13 cellular contexts compared by ENCODE assay signal in the genomic region with DNA sequence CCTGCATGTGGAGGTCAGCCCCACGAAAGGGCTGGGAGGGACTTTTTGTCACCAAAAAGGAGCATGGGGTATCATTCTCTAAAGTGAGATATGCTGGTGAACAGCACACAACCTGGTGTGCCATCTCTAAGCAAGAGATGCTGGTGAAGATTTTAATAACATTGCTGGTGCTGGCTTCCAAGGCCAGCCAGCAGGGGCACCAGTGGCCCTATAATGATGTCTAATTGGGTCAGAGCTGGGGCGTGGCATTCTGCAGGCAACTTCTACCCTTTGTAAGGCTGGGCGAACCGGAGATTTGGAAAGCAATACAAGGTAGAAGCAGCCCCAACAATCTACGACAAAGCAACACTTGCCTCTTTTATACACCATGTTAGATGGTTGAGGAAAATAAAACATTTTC. TPM values are rescaled to one million over a fixed set of nuclear protein-coding genes. Genes with fewer than 3 reads are reported as not detected.
DNase-seq lines count a peak whose midpoint lies in the region; ATAC-seq and TF ChIP-seq lines count a peak whose summit lies in the region.
"Had no signal": no experiment of that assay in that cellular context is flagged by ENCODE, and none has a peak within 500 bp of the region (broad histone marks: within the 10 kb centered on the region; RNA-seq: fewer than 3 reads in every experiment).

No MANE protein-coding gene starts in this region.

- no peaks in the 10 kb centered on the region for H3K27me3 ChIP-seq in gastrocnemius medialis
- H3K27me3 ChIP-seq: BLaER1 had no signal

- intact Hi-C loops in gastrocnemius medialis (cut with DNase I; ENCODE audit: low total_unique reads), result no loop called here

- H3K27ac ChIP-seq in gastrocnemius medialis, result no peak overlapping the region
- H3K27ac ChIP-seq: BLaER1 had no signal

- TF ChIP-seq POLR2A in NB4 (IDR thresholded peaks at IDR 0.05; ENCODE audit: extremely low read depth, insufficient read length) (no peak), gastrocnemius medialis (IDR thresholded peaks at IDR 0.05) (no peak)

- peak; percentile 19 for DNase-seq in stimulated activated CD4-positive, alpha-beta T cell treated with anti-CD3 and anti-CD28 coated beads, Interleukin-15, amount 100 ng/mL, for 24 hours
- no peak for DNase-seq in stimulated activated CD4-positive, alpha-beta T cell treated with anti-CD3 and anti-CD28 coated beads, Interleukin-4, amount 100 ng/mL, for 24 hours
- DNase-seq in NB4 (ENCODE audit: low read depth), result peak; percentile 18
- DNase-seq in choroid plexus epithelial cell (ENCODE audit: low read depth), result no peak
- no peak for DNase-seq in retina
- no peak for DNase-seq in A172 (ENCODE audit: low spot score)
- DNase-seq in gastrocnemius medialis, result no peak
- DNase-seq: activated T-cell treated with anti-CD3 and anti-CD28 coated beads, Interleukin-2, amount 50 U/mL, for 1 hour; stimulated activated CD4-positive, alpha-beta T cell treated with anti-CD3 and anti-CD28 coated beads, Interleukin-1b, Interleukin-23, amount 100 ng/mL, for 48 hours; stimulated activated naive CD4-positive, alpha-beta T cell treated with Interleukin-2 at 50 U/mL for 16 hours had no signal

- in situ Hi-C loops in gastrocnemius medialis (cut with MboI; ENCODE audit: low sequenced_read_pairs in 4 of 4), result no loop called here

- H3K4me3 ChIP-seq in NB4 (ENCODE audit: low read depth, low read length) (no peak overlapping the region), choroid plexus epithelial cell (ENCODE audit: low read depth, low read length) (no peak overlapping the region), gastrocnemius medialis (no peak overlapping the region)
- H3K4me3 ChIP-seq: BLaER1 had no signal

- no peaks in the 10 kb centered on the region for H3K9me3 ChIP-seq in gastrocnemius medialis
- H3K9me3 ChIP-seq: BLaER1 had no signal

- ATAC-seq in gastrocnemius medialis (no peak), HG03139 (IDR thresholded peaks at IDR 0.05; ENCODE audit: unreplicated experiment) (no peak)

- TF ChIP-seq CTCF in NB4 (IDR thresholded peaks at IDR 0.05; ENCODE audit: low read depth, low read length), result peak; percentile 49
- TF ChIP-seq CTCF in choroid plexus epithelial cell (conservative IDR thresholded peaks at IDR 0.05; ENCODE audit: low read depth, low read length), result peak; percentile 25
- TF ChIP-seq CTCF in gastrocnemius medialis (IDR thresholded peaks at IDR 0.05 in 4 of 5, conservative IDR thresholded peaks at IDR 0.05 in 1 of 5), result no peak

- H3K4me1 ChIP-seq in gastrocnemius medialis, result no peaks in the 10 kb centered on the region
- H3K4me1 ChIP-seq: BLaER1 had no signal

- no peaks in the 10 kb centered on the region for H3K36me3 ChIP-seq in gastrocnemius medialis
- H3K36me3 ChIP-seq: BLaER1 had no signal

RNA-seq across cellular contexts. Expression of gene SDR42E1, which starts 16.8 kb away (rescaled TPM):
- total RNA-seq in A172 (2014; rRNA removed; shearing (Covaris generic)), result 0.03 and 0.14 TPM in 2 replicates
- under 1 TPM in 1 of 4 donors, not detected in 3; 0.02 TPM for total RNA-seq in gastrocnemius medialis
- total RNA-seq: astrocyte had no signal

RNA-seq across cellular contexts. Expression of gene HSD17B2, which starts 40.6 kb away (rescaled TPM):
- total RNA-seq in A172 (2014; rRNA removed; shearing (Covaris generic)), result 0.91 TPM in 1 of 2 replicates, not detected in the other
- under 1 TPM in 2 of 4 donors, not detected in 2; 0.22 to 0.29 TPM for total RNA-seq in gastrocnemius medialis

Comparison
In these comparisons a context has a peak if more than half of its experiments do, and no peak if none do; other contexts are left out.
1. DNase-seq: peak in stimulated activated CD4-positive, alpha-beta T cell treated with anti-CD3 and anti-CD28 coated beads, Interleukin-15, amount 100 ng/mL, for 24 hours (single experiment) and NB4 (single experiment); none in stimulated activated CD4-positive, alpha-beta T cell treated with anti-CD3 and anti-CD28 coated beads, Interleukin-4, amount 100 ng/mL, for 24 hours (single experiment), choroid plexus epithelial cell (single experiment), retina (single experiment), A172 (single experiment) and gastrocnemius medialis (0 of 2).
2. CTCF ChIP-seq: peak in NB4 (single experiment) and choroid plexus epithelial cell (single experiment); none in gastrocnemius medialis (0 of 5).